In the genomic region with DNA sequence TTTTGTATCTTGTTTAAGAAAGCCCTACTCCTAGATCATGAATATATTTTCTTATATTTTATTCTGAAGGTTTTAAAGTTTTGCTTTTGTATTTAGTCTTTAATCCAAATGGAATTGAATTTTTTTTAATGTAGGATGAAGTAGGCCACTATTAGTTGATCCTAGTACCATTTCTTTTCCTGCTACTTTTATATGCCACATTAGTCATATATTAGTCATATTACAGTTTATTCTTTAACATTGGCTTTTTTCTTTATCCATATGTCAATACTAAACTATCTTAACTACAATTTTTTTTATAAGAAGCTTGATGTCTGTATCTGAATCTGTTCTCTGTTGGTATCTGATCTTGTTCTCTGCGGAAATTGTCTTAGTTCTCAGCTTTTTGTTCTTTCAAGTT, we compare ENCODE assay signal across 32 cellular contexts.
"Had no signal": no experiment of that assay in that cellular context is flagged by ENCODE, and none has a peak within 500 bp of the region (broad histone marks: within the 10 kb centered on the region; RNA-seq: fewer than 3 reads in every experiment).

No MANE protein-coding gene starts in this region.

- H3K27me3 Mint-ChIP-seq: activated CD4-positive, alpha-beta T cell treated with anti-CD3 and anti-CD28 coated beads, Interleukin-2, amount 10 ng/mL, durations not matched to agents 24 days and 14 days; activated CD8-positive, alpha-beta T cell treated with anti-CD3 and anti-CD28 coated beads for 36 hours; activated naive CD8-positive, alpha-beta T cell treated with anti-CD3 and anti-CD28 coated beads for 36 hours; activated T-helper 17 cell treated with anti-CD3 and anti-CD28 coated beads, Interleukin-2, amount 50 U/mL, for 72 hours had no signal

- H3K9me3 Mint-ChIP-seq: activated naive CD8-positive, alpha-beta T cell treated with anti-CD3 and anti-CD28 coated beads for 36 hours; activated T-cell treated with anti-CD3 and anti-CD28 coated beads, Interleukin-2, amount 50 U/mL, for 72 hours; activated T-helper 17 cell treated with anti-CD3 and anti-CD28 coated beads, Interleukin-2, amount 50 U/mL, for 72 hours had no signal

- H3K4me3 Mint-ChIP-seq: activated CD4-positive, alpha-beta T cell treated with anti-CD3 and anti-CD28 coated beads, Interleukin-2, amount 10 ng/mL, durations not matched to agents 24 days and 14 days; activated CD8-positive, alpha-beta T cell treated with anti-CD3 and anti-CD28 coated beads for 36 hours; activated naive CD8-positive, alpha-beta T cell treated with anti-CD3 and anti-CD28 coated beads for 36 hours; activated T-cell treated with anti-CD3 and anti-CD28 coated beads, Interleukin-2, amount 50 U/mL, for 72 hours; activated T-helper 17 cell treated with anti-CD3 and anti-CD28 coated beads, Interleukin-2, amount 50 U/mL, for 72 hours had no signal

- H3K4me3 ChIP-seq: cardiac muscle cell, PC-9 had no signal

- H3K27ac ChIP-seq: brain microvascular endothelial cell, cardiac muscle cell, PC-9, RWPE1 had no signal

- H3K27me3 ChIP-seq: brain microvascular endothelial cell, cardiac muscle cell had no signal

- H3K27ac Mint-ChIP-seq: activated CD4-positive, alpha-beta T cell treated with anti-CD3 and anti-CD28 coated beads, Interleukin-2, amount 10 ng/mL, durations not matched to agents 24 days and 14 days; activated CD8-positive, alpha-beta T cell treated with anti-CD3 and anti-CD28 coated beads for 36 hours; activated naive CD8-positive, alpha-beta T cell treated with anti-CD3 and anti-CD28 coated beads for 36 hours; activated T-cell treated with anti-CD3 and anti-CD28 coated beads, Interleukin-2, amount 50 U/mL, for 72 hours; activated T-helper 17 cell treated with anti-CD3 and anti-CD28 coated beads, Interleukin-2, amount 50 U/mL, for 72 hours had no signal

- H3K4me2 ChIP-seq: PC-9 had no signal

- H2AFZ ChIP-seq: PC-9 had no signal

- ATAC-seq: activated CD8-positive, alpha-beta T cell treated with anti-CD3 and anti-CD28 coated beads for 36 hours; activated T-cell treated with anti-CD3 and anti-CD28 coated beads, Interleukin-2, amount 50 U/mL, for 72 hours; activated T-helper 17 cell treated with anti-CD3 and anti-CD28 coated beads, Interleukin-2, amount 50 U/mL, for 72 hours; Right ventricle myocardium inferior; SK-N-SH treated with all-trans-retinoic acid at 6 μM for 48 hours had no signal

- DNase-seq: activated CD4-positive, alpha-beta T cell treated with anti-CD3 and anti-CD28 coated beads, Interleukin-2, amount 10 ng/mL, durations not matched to agents 24 days and 14 days; activated CD4-positive, alpha-beta T cell treated with anti-CD3 and anti-CD28 coated beads, Interleukin-2, amount 50 U/mL, for 4 hours; activated CD8-positive, alpha-beta T cell treated with anti-CD3 and anti-CD28 coated beads for 36 hours; activated effector memory CD4-positive, alpha-beta T cell treated with anti-CD3 and anti-CD28 coated beads, Interleukin-2, amount 50 U/mL, for 16 hours; activated naive CD4-positive, alpha-beta T cell; activated naive CD4-positive, alpha-beta T cell treated with anti-CD3 and anti-CD28 coated beads, Interleukin-2, amount 50 U/mL, for 16 hours; activated naive CD8-positive, alpha-beta T cell treated with anti-CD3 and anti-CD28 coated beads for 36 hours; activated T-cell treated with anti-CD3 and anti-CD28 coated beads, Interleukin-2, amount 50 U/mL, for 1 hour; activated T-cell treated with anti-CD3 and anti-CD28 coated beads, Interleukin-2, amount 50 U/mL, for 72 hours; amniotic stem cell; aorta; brain microvascular endothelial cell; MM.1S; MV-4-11; NCI-H1092; NCI-H1436 treated with DMSO at 0.1 percent for 48 hours; NCI-H1694 treated with DMSO at 0.1 percent for 48 hours; NCI-H2029; NCI-H2107; NCI-H226; NCI-H446 treated with DMSO at 0.1 percent for 48 hours; NCI-H524; PC-9; SIG-M5; SW 1271; T-helper 1 cell; T1000 had no signal

- H3K36me3 ChIP-seq: brain microvascular endothelial cell, cardiac muscle cell had no signal
